In genomic region chr12:50549885-50550284, GRCh38 we compare ENCODE assay signal across 23 cellular contexts. TPM values are rescaled to one million over a fixed set of nuclear protein-coding genes. Genes with fewer than 3 reads are reported as not detected.
A peak's percentile ranks its signal among the peaks of the same experiment; 100 is the strongest.
DNase-seq lines count a peak whose midpoint lies in the region; ATAC-seq, FAIRE-seq and TF ChIP-seq lines count a peak whose summit lies in the region.
"Had no signal": no experiment of that assay in that cellular context is flagged by ENCODE, and none has a peak within 500 bp of the region (broad histone marks: within the 10 kb centered on the region; RNA-seq: fewer than 3 reads in every experiment).

No MANE protein-coding gene starts in this region.

- H3K27me3 ChIP-seq in HepG2 (ENCODE audit: control insufficient read depth in 1 of 2, insufficient read depth in 2 of 2, low read length in 2 of 2): no peaks in the 10 kb centered on the region
- no peaks in the 10 kb centered on the region for H3K27me3 ChIP-seq in suprapubic skin
- H3K27me3 ChIP-seq: adrenal gland, BE2C, dorsolateral prefrontal cortex, gastroesophageal sphincter, neutrophil, SJSA1, thyroid gland had no signal

- peak overlapping the region; percentile 27; the same call in 1 of the 2 replicates for H3K27ac Mint-ChIP-seq in HFFc6
- H3K27ac Mint-ChIP-seq in activated B cell treated with CpG ODN at 0.5 μM for 24 hours: peak overlapping the region; percentile 64
- H3K27ac Mint-ChIP-seq in chondrocyte (ENCODE audit: unreplicated experiment): no peak overlapping the region
- H3K27ac Mint-ChIP-seq: activated CD8-positive, alpha-beta memory T cell treated with anti-CD3 and anti-CD28 coated beads, Interleukin-2, amount 10 ng/mL, durations not matched to agents 7 days and 5 days; activated T-helper 2 cell treated with anti-CD3 and anti-CD28 coated beads, Interferon-gamma antibody, Interleukin-2, Interleukin-4, amounts not matched to agents 10 μg/mL and 5 μg/mL and 100 μg/mL, durations not matched to agents 14 hours and 24 hours and 36 hours had no signal

- TF ChIP-seq POLR2A in HepG2 (IDR thresholded peaks at IDR 0.05; ENCODE audit: insufficient read depth in 1 of 2, low read depth in 2 of 2, low read length in 2 of 2) (no peak), suprapubic skin (IDR thresholded peaks at IDR 0.05) (no peak)

- TF ChIP-seq EP300 in HepG2 (IDR thresholded peaks at IDR 0.05; ENCODE audit: low read depth in 2 of 2, low read length in 2 of 2) (no peak), HepG2 (CRISPR knock-in tag; IDR thresholded peaks at IDR 0.05; ENCODE audit: borderline replicate concordance) (no peak), suprapubic skin (IDR thresholded peaks at IDR 0.05) (no peak)

- no peak overlapping the region for H2AFZ ChIP-seq in HepG2 (ENCODE audit: low read length)
- H2AFZ ChIP-seq: GM23248 had no signal

- no peak for TF ChIP-seq RAD21 in HepG2 (CRISPR knock-in tag; IDR thresholded peaks at IDR 0.05)

- no peak overlapping the region for H3K4me2 ChIP-seq in HepG2 (ENCODE audit: low read depth, low read length)

- H3K4me3 ChIP-seq in HepG2 (replicated peaks in 1 of 3; ENCODE audit: insufficient read depth in 1 of 3, low read depth in 2 of 3, low read length in 3 of 3): no peak overlapping the region
- H3K4me3 ChIP-seq in suprapubic skin: no peak overlapping the region
- H3K4me3 ChIP-seq: adrenal gland, dorsolateral prefrontal cortex, gastroesophageal sphincter, GM23248, SJSA1, thyroid gland had no signal

- BruUV-seq in HepG2 (replicated peaks; lab: Mats Ljungman, UMichigan): no TSS peak

- TF ChIP-seq CTCF in HFFc6 (IDR thresholded peaks at IDR 0.05): no peak
- TF ChIP-seq CTCF in activated B cell treated with CpG ODN at 0.5 μM for 24 hours (IDR thresholded peaks at IDR 0.05): no peak
- no peak for TF ChIP-seq CTCF in HepG2 (CRISPR knock-in tag; IDR thresholded peaks at IDR 0.05)
- TF ChIP-seq CTCF in suprapubic skin (IDR thresholded peaks at IDR 0.05): no peak
- TF ChIP-seq CTCF in chondrocyte (IDR thresholded peaks at IDR 0.05): no peak

- peaks cover 10% of the 10 kb centered on the region for H3K36me3 Mint-ChIP-seq in HFFc6 (ENCODE audit: low read depth)
- H3K36me3 Mint-ChIP-seq in activated B cell treated with CpG ODN at 0.5 μM for 24 hours (ENCODE audit: low read depth): peaks cover 19% of the 10 kb centered on the region
- H3K36me3 Mint-ChIP-seq in chondrocyte (ENCODE audit: low read depth): peaks cover 4% of the 10 kb centered on the region

- H3K4me3 Mint-ChIP-seq in HFFc6 (no peak overlapping the region), activated B cell treated with CpG ODN at 0.5 μM for 24 hours (no peak overlapping the region), chondrocyte (ENCODE audit: unreplicated experiment) (no peak overlapping the region)
- H3K4me3 Mint-ChIP-seq: activated CD8-positive, alpha-beta memory T cell treated with anti-CD3 and anti-CD28 coated beads, Interleukin-2, amount 10 ng/mL, durations not matched to agents 7 days and 5 days had no signal

- POLR2A ChIA-PET in activated B cell treated with CpG ODN at 0.5 μM for 24 hours (lab: Charles Lee): interaction anchor here (0.7 kb wide), 1 partner anchor 22 kb away, joined by 10 read pairs; no protein-coding TSS in a partner anchor
- POLR2A ChIA-PET in HepG2 (lab: Yijun Ruan, JAX): interaction anchor here (1.2 to 1.9 kb wide), 6 partner anchors 9 to 44 kb away, joined by 3 to 8 read pairs (median 4); no protein-coding TSS in a partner anchor

- intact Hi-C loops in activated B cell treated with CpG ODN at 0.5 μM for 24 hours (cut with micrococcal nuclease): no loop called here
- intact Hi-C loops in HepG2 (cut with micrococcal nuclease; ENCODE audit: unreplicated experiment): loop anchor here (5.0 kb wide), 1 partner anchor 43 kb away; no protein-coding TSS in a partner anchor

- 91% methylated on average over 4 of the region's 4 CpGs for WGBS in HepG2 (ENCODE audit: low lambda C conversion rate)
- 82% methylated on average over 4 of the region's 4 CpGs for WGBS in suprapubic skin

- H3K36me3 ChIP-seq in HepG2 (replicated peaks in 1 of 2; ENCODE audit: control insufficient read depth in 1 of 2, insufficient read depth in 2 of 2, low read length in 2 of 2): no peaks in the 10 kb centered on the region; a peak in 1 of 5 replicates
- no peaks in the 10 kb centered on the region for H3K36me3 ChIP-seq in suprapubic skin
- H3K36me3 ChIP-seq: adrenal gland, neutrophil, SJSA1, thyroid gland had no signal

- peak overlapping the region; percentile 78 for H3K27ac ChIP-seq in HepG2 (ENCODE audit: extremely low read length, insufficient read depth, low read length)
- peak overlapping the region; percentile 72 for H3K27ac ChIP-seq in suprapubic skin
- H3K27ac ChIP-seq: gastroesophageal sphincter, GM23248, SJSA1, thyroid gland had no signal

- FAIRE-seq in HepG2 (lab: Jason Lieb, UNC): no peak
- FAIRE-seq: D721Med had no signal

- H3K79me2 ChIP-seq in HepG2 (ENCODE audit: insufficient read depth, low read length): peaks cover 83% of the 10 kb centered on the region

- H3K4me1 ChIP-seq in HepG2 (ENCODE audit: insufficient read depth, low read length): peaks cover 88% of the 10 kb centered on the region
- H3K4me1 ChIP-seq in suprapubic skin: peaks cover 42% of the 10 kb centered on the region
- H3K4me1 ChIP-seq: BE2C, thyroid gland had no signal

- no peaks in the 10 kb centered on the region; the same call in 1 of the 2 replicates for H4K20me1 ChIP-seq in HepG2 (ENCODE audit: insufficient read depth, low read length)

- no peak overlapping the region for H3K9ac ChIP-seq in HepG2 (ENCODE audit: insufficient read depth, low read depth, low read length)
- H3K9ac ChIP-seq: GM23248 had no signal

- CTCF ChIA-PET in activated B cell treated with CpG ODN at 0.5 μM for 24 hours (lab: Charles Lee): no interaction called here
- CTCF ChIA-PET in HepG2 (lab: Yijun Ruan, JAX; ENCODE audit: low intra/inter-chr PET ratio, low total read pairs): no interaction called here

- H3K4me1 Mint-ChIP-seq in HFFc6 (ENCODE audit: low read depth): peaks cover 32% of the 10 kb centered on the region
- H3K4me1 Mint-ChIP-seq in activated B cell treated with CpG ODN at 0.5 μM for 24 hours: peaks cover 54% of the 10 kb centered on the region
- peaks cover 28% of the 10 kb centered on the region for H3K4me1 Mint-ChIP-seq in chondrocyte (ENCODE audit: low read depth)

- ATAC-seq in activated B cell treated with CpG ODN at 0.5 μM for 24 hours (ENCODE audit: low read depth) (no peak), HepG2 (no peak), HG03196 (IDR thresholded peaks at IDR 0.05; ENCODE audit: unreplicated experiment) (no peak)
- ATAC-seq: activated CD4-positive, CD25-positive, alpha-beta regulatory T cell treated with anti-CD3 and anti-CD28 coated beads, Interleukin-2, amount 50 U/mL, for 24 hours; activated CD8-positive, alpha-beta memory T cell treated with anti-CD3 and anti-CD28 coated beads, Interleukin-2, amount 10 ng/mL, durations not matched to agents 7 days and 5 days; gastroesophageal sphincter had no signal

- no peaks in the 10 kb centered on the region for H3K9me3 ChIP-seq in HepG2 (ENCODE audit: low read length)
- H3K9me3 ChIP-seq in suprapubic skin: no peaks in the 10 kb centered on the region
- H3K9me3 ChIP-seq: adrenal gland, BE2C, gastroesophageal sphincter, neutrophil, SJSA1, thyroid gland had no signal

- in situ Hi-C loops in HepG2 (cut with HindIII; ENCODE audit: extremely low pct_ligation_motif_present, low pct_unique_long_range_greater_than_20kb): no loop called here

- DNase-seq in HFFc6 (no peak), activated B cell treated with CpG ODN at 0.5 μM for 24 hours (no peak), HepG2 (ENCODE audit: low spot score) (no peak), suprapubic skin (ENCODE audit: low spot score in 2 of 2) (no peak), DMS153 treated with DMSO at 0.1 percent for 48 hours (lab: John Stamatoyannopoulos, UW; ENCODE audit: unreplicated experiment) (no peak), chondrocyte (ENCODE audit: low spot score) (no peak)
- DNase-seq: activated CD8-positive, alpha-beta memory T cell treated with anti-CD3 and anti-CD28 coated beads, Interleukin-2, amount 10 ng/mL, durations not matched to agents 7 days and 5 days; BE2C; dorsolateral prefrontal cortex; GM23248; NCI-H1436; NCI-H2171 treated with DMSO at 0.1 percent for 48 hours; stimulated activated CD4-positive, alpha-beta T cell treated with anti-CD3 and anti-CD28 coated beads, Interleukin-12 subunit alpha, Interleukin-12 subunit beta, amount 100 ng/mL, for 4 hours; T-helper 9 cell; thyroid gland had no signal

- H3K27me3 Mint-ChIP-seq in HFFc6 (ENCODE audit: insufficient read depth): no peaks in the 10 kb centered on the region
- no peaks in the 10 kb centered on the region for H3K27me3 Mint-ChIP-seq in activated B cell treated with CpG ODN at 0.5 μM for 24 hours
- H3K27me3 Mint-ChIP-seq in chondrocyte (ENCODE audit: low read depth): no peaks in the 10 kb centered on the region
- H3K27me3 Mint-ChIP-seq: activated CD8-positive, alpha-beta memory T cell treated with anti-CD3 and anti-CD28 coated beads, Interleukin-2, amount 10 ng/mL, durations not matched to agents 7 days and 5 days had no signal

- H3K9me3 Mint-ChIP-seq in HFFc6: no peaks in the 10 kb centered on the region
- no peaks in the 10 kb centered on the region for H3K9me3 Mint-ChIP-seq in activated B cell treated with CpG ODN at 0.5 μM for 24 hours
- H3K9me3 Mint-ChIP-seq in chondrocyte (ENCODE audit: low read depth): no peaks in the 10 kb centered on the region
- H3K9me3 Mint-ChIP-seq: activated T-helper 2 cell treated with anti-CD3 and anti-CD28 coated beads, Interferon-gamma antibody, Interleukin-2, Interleukin-4, amounts not matched to agents 10 μg/mL and 5 μg/mL and 100 μg/mL, durations not matched to agents 14 hours and 24 hours and 36 hours had no signal

RNA-seq across cellular contexts. Expression of gene DIP2B, which starts 45.1 kb away (rescaled TPM):
- total RNA-seq in HFFc6 (2021; fragmentation: NEBNext Ultra II Directional; extraction: Animal tissue kit (Norgen Biotek cat#: 25700)): 10 to 100 TPM; 17.4 to 24.7 (median 20.6) TPM
- total RNA-seq in activated B cell treated with CpG ODN at 0.5 μM for 24 hours: 32.2 and 32.3 TPM in 2 replicates
- total RNA-seq in HepG2 (2016; rRNA removed; fragmentation: Illumina TruSeq; extraction: Trizol): 35.8 and 52.4 TPM in 2 replicates
- total RNA-seq in HepG2 (2016; cell fraction: cytosol; rRNA removed; fragmentation: Illumina TruSeq; extraction: Trizol; ENCODE audit: low read depth): 7.9 and 8.0 TPM in 2 replicates
- total RNA-seq in HepG2 (2016; cell fraction: insoluble cytoplasmic fraction; rRNA removed; fragmentation: Illumina TruSeq; extraction: Trizol): 36.4 and 48.2 TPM in 2 replicates
- total RNA-seq in HepG2 (2016; cell fraction: membrane; rRNA removed; fragmentation: Illumina TruSeq; extraction: Trizol): 13.9 and 15.2 TPM in 2 replicates
- 36.6 and 40.2 TPM in 2 replicates for total RNA-seq in HepG2 (2016; cell fraction: nucleus; rRNA removed; fragmentation: Illumina TruSeq; extraction: Trizol)
- 28.6 and 32.1 TPM in 2 replicates for polyA plus RNA-seq in HepG2 (2011; rRNA removed)
- 23.1 and 27.1 TPM in 2 replicates for polyA plus RNA-seq in HepG2 (2011; cell fraction: cytosol; rRNA removed)
- polyA plus RNA-seq in HepG2 (2011; cell fraction: nucleus; rRNA removed): 29.8 and 33.8 TPM in 2 replicates
- polyA plus RNA-seq in HepG2 (2012): 19.5 and 22.8 TPM in 2 replicates
- 0.80 and 0.85 TPM in 2 replicates for polyA plus RNA-seq in HepG2 (2016; cell fraction: cytosol; fragmentation: Illumina TruSeq; extraction: Trizol; ENCODE audit: low read depth)
- 29.6 and 31.2 TPM in 2 replicates for polyA plus RNA-seq in HepG2 (2016; cell fraction: insoluble cytoplasmic fraction; fragmentation: Illumina TruSeq; extraction: Trizol; ENCODE audit: low read depth)
- polyA plus RNA-seq in HepG2 (2016; cell fraction: membrane; fragmentation: Illumina TruSeq; extraction: Trizol; ENCODE audit: low read depth): 2.8 and 3.7 TPM in 2 replicates
- polyA plus RNA-seq in HepG2 (2016; cell fraction: nucleus; fragmentation: Illumina TruSeq; extraction: Trizol; ENCODE audit: insufficient read depth, low read depth): 29.3 and 32.4 TPM in 2 replicates
- 63.8 and 156 TPM in 2 replicates for polyA minus RNA-seq in HepG2 (2011; rRNA and poly(A)+ RNA removed; ENCODE audit: low replicate concordance)
- 51.0 and 54.1 TPM in 2 replicates for polyA minus RNA-seq in HepG2 (2011; cell fraction: cytosol; rRNA and poly(A)+ RNA removed)
- polyA minus RNA-seq in HepG2 (2011; cell fraction: nucleus; rRNA and poly(A)+ RNA removed): 58.8 and 79.2 TPM in 2 replicates
- 10 to 100 TPM; 68.6 to 97.2 (median 73.7) TPM for total RNA-seq in suprapubic skin
- 25.4 to 36.3 TPM (median 25.8 TPM) in 3 replicates for total RNA-seq in chondrocyte
